Comparison of ENCODE assay signal across 8 cellular contexts in genomic region chr9:132241840-132242620, GRCh38.
DNase-seq lines count a peak whose midpoint lies in the region; ATAC-seq and TF ChIP-seq lines count a peak whose summit lies in the region.

No MANE protein-coding gene starts in this region.

- H3K4me3 Mint-ChIP-seq in CD8-positive, alpha-beta T cell, result peak overlapping the region; percentile 97
- H3K4me3 Mint-ChIP-seq in HFFc6 (peak overlapping the region; percentile 86), chondrocyte (ENCODE audit: unreplicated experiment) (peak overlapping the region; percentile 84)

- H3K4me3 ChIP-seq in CD8-positive, alpha-beta T cell (ENCODE audit: low read depth, low read length), result peak overlapping the region; percentile 94
- peak overlapping the region; percentile 39 for H3K4me3 ChIP-seq in mesodermal cell (ENCODE audit: extremely low read depth, insufficient read depth, low read length, poor library complexity, severe bottlenecking)
- peak overlapping the region; percentile 75 for H3K4me3 ChIP-seq in suprapubic skin

- H3K27me3 ChIP-seq in CD8-positive, alpha-beta T cell (ENCODE audit: insufficient read depth, low read length), result no peaks in the 10 kb centered on the region
- H3K27me3 ChIP-seq in suprapubic skin, result peaks cover 21% of the 10 kb centered on the region

- TF ChIP-seq POLR2A in suprapubic skin (IDR thresholded peaks at IDR 0.05), result no peak

- peak overlapping the region; percentile 55 for H3K27ac Mint-ChIP-seq in CD8-positive, alpha-beta T cell
- H3K27ac Mint-ChIP-seq in HFFc6, result 0 out of 2 replicates have a peak overlapping the region, but pooled peaks have one; percentile 42
- peak overlapping the region; percentile 42 for H3K27ac Mint-ChIP-seq in chondrocyte (ENCODE audit: unreplicated experiment)

- POLR2A ChIA-PET in CD8-positive, alpha-beta T cell (lab: Charles Lee), result interaction anchor here (0.8 to 1.5 kb wide), 6 partner anchors 11 to 1116 kb away, joined by 3 to 5 read pairs (median 4); partner anchors contain the start of genes MED27, NUP214 and SETX

- H3K27me3 Mint-ChIP-seq in CD8-positive, alpha-beta T cell (ENCODE audit: low read depth), result peaks cover 5% of the 10 kb centered on the region
- H3K27me3 Mint-ChIP-seq in HFFc6 (ENCODE audit: insufficient read depth), result peaks cover 36% of the 10 kb centered on the region
- peaks cover 9% of the 10 kb centered on the region for H3K27me3 Mint-ChIP-seq in chondrocyte (ENCODE audit: low read depth)

- TF ChIP-seq CTCF in CD8-positive, alpha-beta T cell (IDR thresholded peaks at IDR 0.05), result no peak
- TF ChIP-seq CTCF in HFFc6 (IDR thresholded peaks at IDR 0.05), result no peak
- no peak for TF ChIP-seq CTCF in chondrocyte (IDR thresholded peaks at IDR 0.05)
- no peak for TF ChIP-seq CTCF in suprapubic skin (IDR thresholded peaks at IDR 0.05)

- H3K9me3 ChIP-seq in CD8-positive, alpha-beta T cell (ENCODE audit: low read length), result no peaks in the 10 kb centered on the region
- H3K9me3 ChIP-seq in mesodermal cell (ENCODE audit: control insufficient read depth, low read length) (no peaks in the 10 kb centered on the region), suprapubic skin (no peaks in the 10 kb centered on the region)

- peaks cover 14% of the 10 kb centered on the region for H3K4me1 ChIP-seq in CD8-positive, alpha-beta T cell (ENCODE audit: insufficient read depth, low read length)
- H3K4me1 ChIP-seq in mesodermal cell (ENCODE audit: control insufficient read depth, insufficient read depth, low read length, poor library complexity, severe bottlenecking) (peaks cover 9% of the 10 kb centered on the region), suprapubic skin (peaks cover 32% of the 10 kb centered on the region)

- H3K4me1 Mint-ChIP-seq in CD8-positive, alpha-beta T cell (ENCODE audit: low read depth), result peaks cover 10% of the 10 kb centered on the region
- H3K4me1 Mint-ChIP-seq in HFFc6 (ENCODE audit: low read depth) (peaks cover 6% of the 10 kb centered on the region; the same call in 1 of the 2 replicates), chondrocyte (ENCODE audit: low read depth) (peaks cover 27% of the 10 kb centered on the region)

- CTCF ChIA-PET in CD8-positive, alpha-beta T cell (lab: Charles Lee), result interaction anchor here (6.5 to 8.4 kb wide), 2 partner anchors 10 to 74 kb away, joined by 60 to 134 read pairs; no protein-coding TSS in a partner anchor

- peak in 6 of 7 experiments; percentile 28 to 69 (median 50) for DNase-seq in CD8-positive, alpha-beta T cell
- DNase-seq in HFFc6 (no peak), T-helper 1 cell (peak in 4 of 5 donors; percentile 46 to 65 (median 56)), chondrocyte (ENCODE audit: low spot score) (no peak), suprapubic skin (ENCODE audit: low spot score in 2 of 2) (peak in 1 of 2 donors; percentile 79), HCEC 1CT (no peak)

- no peak for TF ChIP-seq EP300 in suprapubic skin (IDR thresholded peaks at IDR 0.05)

- intact Hi-C loops in CD8-positive, alpha-beta T cell (cut with DNase I, micrococcal nuclease), result loop anchor here (1.0 to 10.0 kb wide), 12 partner anchors 110 to 1783 kb away; partner anchors contain the start of genes SETX (in 2 of the 2), TSC1 (in 2 of the 2), BRD3OS (in 1 of the 2) and FAM78A (in 1 of the 2)

- H3K36me3 Mint-ChIP-seq in CD8-positive, alpha-beta T cell, result peaks cover 10% of the 10 kb centered on the region
- H3K36me3 Mint-ChIP-seq in HFFc6 (ENCODE audit: low read depth) (no peaks in the 10 kb centered on the region), chondrocyte (ENCODE audit: low read depth) (no peaks in the 10 kb centered on the region)

- H3K27ac ChIP-seq in CD8-positive, alpha-beta T cell (ENCODE audit: low read depth, low read length), result peak overlapping the region; percentile 45
- no peak overlapping the region for H3K27ac ChIP-seq in mesodermal cell (ENCODE audit: low read depth, low read length, severe bottlenecking)
- no peak overlapping the region for H3K27ac ChIP-seq in suprapubic skin

- WGBS in mesodermal cell (ENCODE audit: insufficient coverage in 2 of 2), 2 experiments, result 0 to 1% methylated on average over 42 to 61 of the region's 81 CpGs
- 3% methylated on average over 33 of the region's 81 CpGs for WGBS in suprapubic skin

- no peak for ATAC-seq in CD8-positive, alpha-beta T cell
- no peak for ATAC-seq in GM18498 (IDR thresholded peaks at IDR 0.05; ENCODE audit: unreplicated experiment)

- H3K36me3 ChIP-seq in CD8-positive, alpha-beta T cell (ENCODE audit: insufficient read depth, low read length), result no peaks in the 10 kb centered on the region
- H3K36me3 ChIP-seq in mesodermal cell (ENCODE audit: control insufficient read depth, insufficient read depth, low read length) (no peaks in the 10 kb centered on the region), suprapubic skin (no peaks in the 10 kb centered on the region)

- H3K9me3 Mint-ChIP-seq in CD8-positive, alpha-beta T cell, result no peaks in the 10 kb centered on the region
- H3K9me3 Mint-ChIP-seq in HFFc6 (no peaks in the 10 kb centered on the region), chondrocyte (ENCODE audit: low read depth) (no peaks in the 10 kb centered on the region)

Comparison
In these comparisons a context has a peak if more than half of its experiments do, and no peak if none do; other contexts are left out.
1. DNase-seq: peak in CD8-positive, alpha-beta T cell (6 of 7) and T-helper 1 cell (4 of 5); none in HFFc6 (single experiment), chondrocyte (single experiment) and HCEC 1CT (single experiment).
2. H3K4me3 ChIP-seq: peak in every context shown above with its lines; median percentile 94 in CD8-positive, alpha-beta T cell; 75 in suprapubic skin; 39 in mesodermal cell.
3. Peak in every context shown above with its lines, with median percentiles within 50 percentile points of each other: H3K27ac Mint-ChIP-seq and H3K4me3 Mint-ChIP-seq.